ENCODE assay signal across 13 cellular contexts in the genomic region with DNA sequence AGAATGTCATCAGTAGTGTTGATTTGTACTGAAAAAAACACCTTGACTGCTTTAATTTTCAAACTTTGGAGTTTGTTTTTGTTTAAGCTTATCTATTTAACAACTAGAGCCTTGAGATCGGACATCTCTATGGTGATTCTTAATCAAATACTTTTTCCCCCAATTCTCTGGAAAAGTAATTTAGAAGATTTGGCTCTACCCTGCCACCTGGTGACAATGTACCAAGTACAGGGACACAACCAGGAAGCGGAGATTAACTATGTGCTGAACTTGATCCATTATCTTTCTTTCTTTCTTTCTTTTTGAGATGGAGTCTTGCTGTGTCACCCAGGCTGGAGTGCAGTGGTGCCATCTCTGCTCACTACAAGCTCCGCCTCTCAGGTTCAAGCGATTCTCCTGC. TPM values are rescaled to one million over a fixed set of nuclear protein-coding genes. Genes with fewer than 3 reads are reported as not detected.
DNase-seq lines count a peak whose midpoint lies in the region; ATAC-seq, FAIRE-seq and TF ChIP-seq lines count a peak whose summit lies in the region.
"Had no signal": no experiment of that assay in that cellular context is flagged by ENCODE, and none has a peak within 500 bp of the region (broad histone marks: within the 10 kb centered on the region; RNA-seq: fewer than 3 reads in every experiment).

No MANE protein-coding gene starts in this region.

- in situ Hi-C loops in ACHN (cut with HindIII; ENCODE audit: low pct_ligation_motif_present, low pct_unique_long_range_greater_than_20kb, low sequenced_read_pairs): no loop called here

- no peak overlapping the region for H3K9ac ChIP-seq in Loucy (ENCODE audit: low read depth, low read length, poor library complexity, severe bottlenecking)
- H3K9ac ChIP-seq: BLaER1 treated with 17β-estradiol and CSF1 and Interleukin-3, amounts not matched to agents 10 nM and 100 nM had no signal

- no peak overlapping the region for H3K4me3 ChIP-seq in Loucy (ENCODE audit: low read length, poor library complexity, severe bottlenecking)
- no peak overlapping the region for H3K4me3 ChIP-seq in bronchial epithelial cell (ENCODE audit: low read depth, low read length)
- no peak overlapping the region for H3K4me3 ChIP-seq in lower lobe of right lung
- H3K4me3 ChIP-seq: BLaER1 treated with 17β-estradiol and CSF1 and Interleukin-3, amounts not matched to agents 10 nM and 100 nM had no signal

- peak; percentile 52 for TF ChIP-seq CTCF in Loucy (conservative IDR thresholded peaks at IDR 0.05; ENCODE audit: low read length)
- TF ChIP-seq CTCF in bronchial epithelial cell (IDR thresholded peaks at IDR 0.05; ENCODE audit: insufficient read depth, low read length, severe bottlenecking): peak; percentile 18
- TF ChIP-seq CTCF in lower lobe of right lung (IDR thresholded peaks at IDR 0.05): peak; percentile 23

- ATAC-seq in lower lobe of right lung (no peak), HG03521 (IDR thresholded peaks at IDR 0.05; ENCODE audit: unreplicated experiment) (no peak)

- intact Hi-C loops in lower lobe of right lung (cut with DNase I): no loop called here

- H3K9me2 ChIP-seq in Loucy (replicated peaks; ENCODE audit: low read depth, low read length): no peaks in the 10 kb centered on the region

- peak; percentile 40 for DNase-seq in ACHN
- peak; percentile 15 for DNase-seq in bronchial epithelial cell (ENCODE audit: low read depth)
- DNase-seq in lower lobe of right lung: no peak
- DNase-seq in NCI-H510A (lab: John Stamatoyannopoulos, UW): no peak
- DNase-seq in medulla oblongata (ENCODE audit: extremely low spot score): no peak
- no peak for DNase-seq in UCSD-AML1 (lab: John Stamatoyannopoulos, UW; ENCODE audit: unreplicated experiment)
- DNase-seq: effector CD8-positive, alpha-beta T cell; H7; KBM-7 had no signal

- no peaks in the 10 kb centered on the region for H3F3A ChIP-seq in Loucy (ENCODE audit: low read depth)

- H3K36me3 ChIP-seq in Loucy (ENCODE audit: insufficient read depth, low read length) (peaks cover 23% of the 10 kb centered on the region), bronchial epithelial cell (ENCODE audit: control insufficient read depth, insufficient read depth, low read length) (peaks cover 11% of the 10 kb centered on the region), lower lobe of right lung (no peaks in the 10 kb centered on the region)

- H3K4me1 ChIP-seq in Loucy (ENCODE audit: insufficient read depth, low read length, poor library complexity, severe bottlenecking): no peaks in the 10 kb centered on the region
- H3K4me1 ChIP-seq in lower lobe of right lung: no peaks in the 10 kb centered on the region

- H2AFZ ChIP-seq in Loucy (ENCODE audit: low read length): no peak overlapping the region

- no peak overlapping the region for H3K4me2 ChIP-seq in Loucy (ENCODE audit: low read depth, low read length, poor library complexity, severe bottlenecking)
- H3K4me2 ChIP-seq: BLaER1 treated with 17β-estradiol and CSF1 and Interleukin-3, amounts not matched to agents 10 nM and 100 nM had no signal

- H3K79me2 ChIP-seq in Loucy (ENCODE audit: insufficient read depth, low read length): no peaks in the 10 kb centered on the region

- no peak for FAIRE-seq in bronchial epithelial cell (lab: Jason Lieb, UNC)
- FAIRE-seq: urothelium cell line had no signal

- no peak overlapping the region for H3K27ac ChIP-seq in lower lobe of right lung

- H3K9me3 ChIP-seq in Loucy (ENCODE audit: insufficient read depth, low read depth, low read length) (peaks cover 9% of the 10 kb centered on the region; the same call in 1 of the 2 replicates), lower lobe of right lung (peaks cover 11% of the 10 kb centered on the region)

- H4K20me1 ChIP-seq in Loucy (ENCODE audit: insufficient read depth, low read length, poor library complexity, severe bottlenecking): no peaks in the 10 kb centered on the region
- H4K20me1 ChIP-seq: BLaER1 treated with 17β-estradiol and CSF1 and Interleukin-3, amounts not matched to agents 10 nM and 100 nM had no signal

- no peaks in the 10 kb centered on the region for H3K27me3 ChIP-seq in Loucy (ENCODE audit: insufficient read depth, low read length, poor library complexity, severe bottlenecking)
- H3K27me3 ChIP-seq in bronchial epithelial cell (ENCODE audit: control insufficient read depth, insufficient read depth, low read length): no peaks in the 10 kb centered on the region
- H3K27me3 ChIP-seq in lower lobe of right lung (ENCODE audit: low read depth): no peaks in the 10 kb centered on the region
- H3K27me3 ChIP-seq: BLaER1 treated with 17β-estradiol and CSF1 and Interleukin-3, amounts not matched to agents 10 nM and 100 nM had no signal

RNA-seq across cellular contexts. Expression of gene USP43, which starts 30.8 kb away (rescaled TPM):
- total RNA-seq in bronchial epithelial cell: 13.4 and 14.2 TPM in 2 replicates
- total RNA-seq in lower lobe of right lung: 6.8 TPM

Comparison
In these comparisons a context has a peak if more than half of its experiments do, and no peak if none do; other contexts are left out.
1. DNase-seq: peak in ACHN (single experiment) and bronchial epithelial cell (single experiment); none in lower lobe of right lung (single experiment), NCI-H510A (single experiment), medulla oblongata (single experiment) and UCSD-AML1 (single experiment).
2. Peak in every context shown above with its lines, with median percentiles within 50 percentile points of each other: CTCF ChIP-seq.